Comparison of ENCODE assay signal across 1 cellular context in the genomic region with DNA sequence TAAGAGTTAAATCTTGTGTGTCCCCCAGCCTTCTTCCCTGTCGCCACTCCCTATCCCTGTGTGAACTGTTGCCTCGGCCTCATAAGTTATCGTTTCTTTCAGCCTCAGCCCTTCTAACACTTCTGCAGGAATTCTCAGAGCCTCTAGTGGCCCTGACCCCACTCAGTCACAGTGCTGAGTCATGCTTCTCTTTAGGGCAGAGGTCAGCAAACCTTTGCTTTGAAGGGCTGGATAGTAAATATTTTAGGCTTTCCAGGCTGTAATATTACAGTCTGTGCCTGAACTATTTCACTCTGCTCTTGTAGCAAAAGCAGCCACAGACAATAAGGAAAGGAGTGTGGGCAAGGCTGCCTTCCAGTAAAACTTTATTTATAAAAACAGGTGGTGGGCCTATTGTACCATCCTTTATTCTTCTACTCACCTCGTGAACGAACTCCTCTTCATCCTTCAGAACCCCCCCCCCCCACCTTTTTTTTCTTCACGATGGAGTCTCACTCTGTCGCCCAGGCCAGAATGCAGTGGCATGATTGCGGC.
A peak's percentile ranks its signal among the peaks of the same experiment; 100 is the strongest.
TF ChIP-seq lines count a peak whose summit lies in the region.

No MANE protein-coding gene starts in this region.

TF ChIP-seq in HepG2, 621 proteins besides CTCF, POLR2A, EP300 and RAD21 (continued from another document and continues in another):
- TF ChIP-seq, protein P1, sequence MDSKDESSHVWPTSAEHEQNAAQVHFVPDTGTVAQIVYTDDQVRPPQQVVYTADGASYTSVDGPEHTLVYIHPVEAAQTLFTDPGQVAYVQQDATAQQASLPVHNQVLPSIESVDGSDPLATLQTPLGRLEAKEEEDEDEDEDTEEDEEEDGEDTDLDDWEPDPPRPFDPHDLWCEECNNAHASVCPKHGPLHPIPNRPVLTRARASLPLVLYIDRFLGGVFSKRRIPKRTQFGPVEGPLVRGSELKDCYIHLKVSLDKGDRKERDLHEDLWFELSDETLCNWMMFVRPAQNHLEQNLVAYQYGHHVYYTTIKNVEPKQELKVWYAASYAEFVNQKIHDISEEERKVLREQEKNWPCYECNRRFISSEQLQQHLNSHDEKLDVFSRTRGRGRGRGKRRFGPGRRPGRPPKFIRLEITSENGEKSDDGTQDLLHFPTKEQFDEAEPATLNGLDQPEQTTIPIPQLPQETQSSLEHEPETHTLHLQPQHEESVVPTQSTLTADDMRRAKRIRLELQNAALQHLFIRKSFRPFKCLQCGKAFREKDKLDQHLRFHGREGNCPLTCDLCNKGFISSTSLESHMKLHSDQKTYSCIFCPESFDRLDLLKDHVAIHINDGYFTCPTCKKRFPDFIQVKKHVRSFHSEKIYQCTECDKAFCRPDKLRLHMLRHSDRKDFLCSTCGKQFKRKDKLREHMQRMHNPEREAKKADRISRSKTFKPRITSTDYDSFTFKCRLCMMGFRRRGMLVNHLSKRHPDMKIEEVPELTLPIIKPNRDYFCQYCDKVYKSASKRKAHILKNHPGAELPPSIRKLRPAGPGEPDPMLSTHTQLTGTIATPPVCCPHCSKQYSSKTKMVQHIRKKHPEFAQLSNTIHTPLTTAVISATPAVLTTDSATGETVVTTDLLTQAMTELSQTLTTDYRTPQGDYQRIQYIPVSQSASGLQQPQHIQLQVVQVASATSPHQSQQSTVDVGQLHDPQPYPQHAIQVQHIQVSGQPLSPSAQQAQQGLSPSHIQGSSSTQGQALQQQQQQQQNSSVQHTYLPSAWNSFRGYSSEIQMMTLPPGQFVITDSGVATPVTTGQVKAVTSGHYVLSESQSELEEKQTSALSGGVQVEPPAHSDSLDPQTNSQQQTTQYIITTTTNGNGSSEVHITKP (CRISPR knock-in tag; IDR thresholded peaks at IDR 0.05; ENCODE audit: low read depth) = peak; percentile 60; the same call in 1 of the 2 replicates
- TF ChIP-seq NCOR1 (IDR thresholded peaks at IDR 0.05; ENCODE audit: borderline replicate concordance, low read length) (peak; percentile 44; the same call in 1 of the 2 replicates), MAF1 (CRISPR knock-in tag; IDR thresholded peaks at IDR 0.05; ENCODE audit: borderline replicate concordance) (no peak), NFIB (CRISPR knock-in tag; IDR thresholded peaks at IDR 0.05; ENCODE audit: borderline replicate concordance) (no peak), FLYWCH1 (CRISPR knock-in tag; IDR thresholded peaks at IDR 0.05) (no peak), STAG1 (CRISPR knock-in tag; IDR thresholded peaks at IDR 0.05) (no peak), NFE2L2 (IDR thresholded peaks at IDR 0.05; ENCODE audit: low read length) (peak; percentile 100), PHF8 (CRISPR knock-in tag; IDR thresholded peaks at IDR 0.05) (no peak), ZNF816 (CRISPR knock-in tag; IDR thresholded peaks at IDR 0.05; ENCODE audit: borderline replicate concordance) (no peak), ZNF17 (CRISPR knock-in tag; IDR thresholded peaks at IDR 0.05) (no peak), ONECUT2 (CRISPR knock-in tag; IDR thresholded peaks at IDR 0.05) (no peak), HHEX (CRISPR knock-in tag; IDR thresholded peaks at IDR 0.05) (peak; percentile 29; the same call in 1 of the 2 replicates), FOXM1 (CRISPR knock-in tag; IDR thresholded peaks at IDR 0.05) (no peak), ZSCAN9 (CRISPR knock-in tag; IDR thresholded peaks at IDR 0.05; ENCODE audit: borderline replicate concordance) (peak; percentile 57; the same call in 1 of the 2 replicates), RBM39 (IDR thresholded peaks at IDR 0.05; ENCODE audit: low read depth, low read length, poor library complexity, severe bottlenecking) (no peak), ELF4 (CRISPR knock-in tag; IDR thresholded peaks at IDR 0.05; ENCODE audit: borderline replicate concordance) (no peak), ZNF121 (CRISPR knock-in tag; IDR thresholded peaks at IDR 0.05) (peak; percentile 17; the same call in 1 of the 2 replicates), SYNCRIP (IDR thresholded peaks at IDR 0.05; ENCODE audit: insufficient read depth, low read depth, low read length) (no peak), REPIN1 (CRISPR knock-in tag; IDR thresholded peaks at IDR 0.05; ENCODE audit: borderline replicate concordance, low read depth) (peak; percentile 19; the same call in 1 of the 2 replicates), KDM5B (CRISPR knock-in tag; IDR thresholded peaks at IDR 0.05; ENCODE audit: borderline replicate concordance) (no peak), SMARCC2 (IDR thresholded peaks at IDR 0.05) (no peak), NCOA5 (CRISPR knock-in tag; IDR thresholded peaks at IDR 0.05) (no peak), ZNF292 (CRISPR knock-in tag; IDR thresholded peaks at IDR 0.05; ENCODE audit: borderline replicate concordance, low read depth) (0 out of 2 replicates have a peak, but pooled peaks have one; percentile 25)
- TF ChIP-seq, protein P2, sequence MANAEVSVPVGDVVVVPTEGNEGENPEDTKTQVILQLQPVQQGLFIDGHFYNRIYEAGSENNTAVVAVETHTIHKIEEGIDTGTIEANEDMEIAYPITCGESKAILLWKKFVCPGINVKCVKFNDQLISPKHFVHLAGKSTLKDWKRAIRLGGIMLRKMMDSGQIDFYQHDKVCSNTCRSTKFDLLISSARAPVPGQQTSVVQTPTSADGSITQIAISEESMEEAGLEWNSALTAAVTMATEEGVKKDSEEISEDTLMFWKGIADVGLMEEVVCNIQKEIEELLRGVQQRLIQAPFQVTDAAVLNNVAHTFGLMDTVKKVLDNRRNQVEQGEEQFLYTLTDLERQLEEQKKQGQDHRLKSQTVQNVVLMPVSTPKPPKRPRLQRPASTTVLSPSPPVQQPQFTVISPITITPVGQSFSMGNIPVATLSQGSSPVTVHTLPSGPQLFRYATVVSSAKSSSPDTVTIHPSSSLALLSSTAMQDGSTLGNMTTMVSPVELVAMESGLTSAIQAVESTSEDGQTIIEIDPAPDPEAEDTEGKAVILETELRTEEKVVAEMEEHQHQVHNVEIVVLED (CRISPR knock-in tag; IDR thresholded peaks at IDR 0.05; ENCODE audit: borderline replicate concordance) = peak; percentile 21; the same call in 1 of the 2 replicates
- TF ChIP-seq, protein P3, sequence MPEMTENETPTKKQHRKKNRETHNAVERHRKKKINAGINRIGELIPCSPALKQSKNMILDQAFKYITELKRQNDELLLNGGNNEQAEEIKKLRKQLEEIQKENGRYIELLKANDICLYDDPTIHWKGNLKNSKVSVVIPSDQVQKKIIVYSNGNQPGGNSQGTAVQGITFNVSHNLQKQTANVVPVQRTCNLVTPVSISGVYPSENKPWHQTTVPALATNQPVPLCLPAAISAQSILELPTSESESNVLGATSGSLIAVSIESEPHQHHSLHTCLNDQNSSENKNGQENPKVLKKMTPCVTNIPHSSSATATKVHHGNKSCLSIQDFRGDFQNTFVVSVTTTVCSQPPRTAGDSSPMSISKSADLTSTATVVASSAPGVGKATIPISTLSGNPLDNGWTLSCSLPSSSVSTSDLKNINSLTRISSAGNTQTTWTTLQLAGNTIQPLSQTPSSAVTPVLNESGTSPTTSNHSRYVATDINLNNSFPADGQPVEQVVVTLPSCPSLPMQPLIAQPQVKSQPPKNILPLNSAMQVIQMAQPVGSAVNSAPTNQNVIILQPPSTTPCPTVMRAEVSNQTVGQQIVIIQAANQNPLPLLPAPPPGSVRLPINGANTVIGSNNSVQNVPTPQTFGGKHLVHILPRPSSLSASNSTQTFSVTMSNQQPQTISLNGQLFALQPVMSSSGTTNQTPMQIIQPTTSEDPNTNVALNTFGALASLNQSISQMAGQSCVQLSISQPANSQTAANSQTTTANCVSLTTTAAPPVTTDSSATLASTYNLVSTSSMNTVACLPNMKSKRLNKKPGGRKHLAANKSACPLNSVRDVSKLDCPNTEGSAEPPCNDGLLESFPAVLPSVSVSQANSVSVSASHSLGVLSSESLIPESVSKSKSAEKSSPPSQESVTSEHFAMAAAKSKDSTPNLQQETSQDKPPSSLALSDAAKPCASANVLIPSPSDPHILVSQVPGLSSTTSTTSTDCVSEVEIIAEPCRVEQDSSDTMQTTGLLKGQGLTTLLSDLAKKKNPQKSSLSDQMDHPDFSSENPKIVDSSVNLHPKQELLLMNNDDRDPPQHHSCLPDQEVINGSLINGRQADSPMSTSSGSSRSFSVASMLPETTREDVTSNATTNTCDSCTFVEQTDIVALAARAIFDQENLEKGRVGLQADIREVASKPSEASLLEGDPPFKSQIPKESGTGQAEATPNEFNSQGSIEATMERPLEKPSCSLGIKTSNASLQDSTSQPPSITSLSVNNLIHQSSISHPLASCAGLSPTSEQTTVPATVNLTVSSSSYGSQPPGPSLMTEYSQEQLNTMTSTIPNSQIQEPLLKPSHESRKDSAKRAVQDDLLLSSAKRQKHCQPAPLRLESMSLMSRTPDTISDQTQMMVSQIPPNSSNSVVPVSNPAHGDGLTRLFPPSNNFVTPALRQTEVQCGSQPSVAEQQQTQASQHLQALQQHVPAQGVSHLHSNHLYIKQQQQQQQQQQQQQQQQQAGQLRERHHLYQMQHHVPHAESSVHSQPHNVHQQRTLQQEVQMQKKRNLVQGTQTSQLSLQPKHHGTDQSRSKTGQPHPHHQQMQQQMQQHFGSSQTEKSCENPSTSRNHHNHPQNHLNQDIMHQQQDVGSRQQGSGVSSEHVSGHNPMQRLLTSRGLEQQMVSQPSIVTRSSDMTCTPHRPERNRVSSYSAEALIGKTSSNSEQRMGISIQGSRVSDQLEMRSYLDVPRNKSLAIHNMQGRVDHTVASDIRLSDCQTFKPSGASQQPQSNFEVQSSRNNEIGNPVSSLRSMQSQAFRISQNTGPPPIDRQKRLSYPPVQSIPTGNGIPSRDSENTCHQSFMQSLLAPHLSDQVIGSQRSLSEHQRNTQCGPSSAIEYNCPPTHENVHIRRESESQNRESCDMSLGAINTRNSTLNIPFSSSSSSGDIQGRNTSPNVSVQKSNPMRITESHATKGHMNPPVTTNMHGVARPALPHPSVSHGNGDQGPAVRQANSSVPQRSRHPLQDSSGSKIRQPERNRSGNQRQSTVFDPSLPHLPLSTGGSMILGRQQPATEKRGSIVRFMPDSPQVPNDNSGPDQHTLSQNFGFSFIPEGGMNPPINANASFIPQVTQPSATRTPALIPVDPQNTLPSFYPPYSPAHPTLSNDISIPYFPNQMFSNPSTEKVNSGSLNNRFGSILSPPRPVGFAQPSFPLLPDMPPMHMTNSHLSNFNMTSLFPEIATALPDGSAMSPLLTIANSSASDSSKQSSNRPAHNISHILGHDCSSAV (CRISPR knock-in tag; IDR thresholded peaks at IDR 0.05; ENCODE audit: borderline replicate concordance) = no peak
- TF ChIP-seq, protein P4, sequence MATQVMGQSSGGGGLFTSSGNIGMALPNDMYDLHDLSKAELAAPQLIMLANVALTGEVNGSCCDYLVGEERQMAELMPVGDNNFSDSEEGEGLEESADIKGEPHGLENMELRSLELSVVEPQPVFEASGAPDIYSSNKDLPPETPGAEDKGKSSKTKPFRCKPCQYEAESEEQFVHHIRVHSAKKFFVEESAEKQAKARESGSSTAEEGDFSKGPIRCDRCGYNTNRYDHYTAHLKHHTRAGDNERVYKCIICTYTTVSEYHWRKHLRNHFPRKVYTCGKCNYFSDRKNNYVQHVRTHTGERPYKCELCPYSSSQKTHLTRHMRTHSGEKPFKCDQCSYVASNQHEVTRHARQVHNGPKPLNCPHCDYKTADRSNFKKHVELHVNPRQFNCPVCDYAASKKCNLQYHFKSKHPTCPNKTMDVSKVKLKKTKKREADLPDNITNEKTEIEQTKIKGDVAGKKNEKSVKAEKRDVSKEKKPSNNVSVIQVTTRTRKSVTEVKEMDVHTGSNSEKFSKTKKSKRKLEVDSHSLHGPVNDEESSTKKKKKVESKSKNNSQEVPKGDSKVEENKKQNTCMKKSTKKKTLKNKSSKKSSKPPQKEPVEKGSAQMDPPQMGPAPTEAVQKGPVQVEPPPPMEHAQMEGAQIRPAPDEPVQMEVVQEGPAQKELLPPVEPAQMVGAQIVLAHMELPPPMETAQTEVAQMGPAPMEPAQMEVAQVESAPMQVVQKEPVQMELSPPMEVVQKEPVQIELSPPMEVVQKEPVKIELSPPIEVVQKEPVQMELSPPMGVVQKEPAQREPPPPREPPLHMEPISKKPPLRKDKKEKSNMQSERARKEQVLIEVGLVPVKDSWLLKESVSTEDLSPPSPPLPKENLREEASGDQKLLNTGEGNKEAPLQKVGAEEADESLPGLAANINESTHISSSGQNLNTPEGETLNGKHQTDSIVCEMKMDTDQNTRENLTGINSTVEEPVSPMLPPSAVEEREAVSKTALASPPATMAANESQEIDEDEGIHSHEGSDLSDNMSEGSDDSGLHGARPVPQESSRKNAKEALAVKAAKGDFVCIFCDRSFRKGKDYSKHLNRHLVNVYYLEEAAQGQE (IDR thresholded peaks at IDR 0.05; ENCODE audit: borderline replicate concordance in 1 of 2, low read depth in 1 of 2, low read length in 2 of 2) = no peak
- TF ChIP-seq, protein P5, sequence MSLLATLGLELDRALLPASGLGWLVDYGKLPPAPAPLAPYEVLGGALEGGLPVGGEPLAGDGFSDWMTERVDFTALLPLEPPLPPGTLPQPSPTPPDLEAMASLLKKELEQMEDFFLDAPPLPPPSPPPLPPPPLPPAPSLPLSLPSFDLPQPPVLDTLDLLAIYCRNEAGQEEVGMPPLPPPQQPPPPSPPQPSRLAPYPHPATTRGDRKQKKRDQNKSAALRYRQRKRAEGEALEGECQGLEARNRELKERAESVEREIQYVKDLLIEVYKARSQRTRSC (CRISPR knock-in tag; IDR thresholded peaks at IDR 0.05; ENCODE audit: low read depth) = no peak
- TF ChIP-seq, protein P6, sequence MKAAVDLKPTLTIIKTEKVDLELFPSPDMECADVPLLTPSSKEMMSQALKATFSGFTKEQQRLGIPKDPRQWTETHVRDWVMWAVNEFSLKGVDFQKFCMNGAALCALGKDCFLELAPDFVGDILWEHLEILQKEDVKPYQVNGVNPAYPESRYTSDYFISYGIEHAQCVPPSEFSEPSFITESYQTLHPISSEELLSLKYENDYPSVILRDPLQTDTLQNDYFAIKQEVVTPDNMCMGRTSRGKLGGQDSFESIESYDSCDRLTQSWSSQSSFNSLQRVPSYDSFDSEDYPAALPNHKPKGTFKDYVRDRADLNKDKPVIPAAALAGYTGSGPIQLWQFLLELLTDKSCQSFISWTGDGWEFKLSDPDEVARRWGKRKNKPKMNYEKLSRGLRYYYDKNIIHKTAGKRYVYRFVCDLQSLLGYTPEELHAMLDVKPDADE (CRISPR knock-in tag; IDR thresholded peaks at IDR 0.05) = no peak
- TF ChIP-seq, protein P7, sequence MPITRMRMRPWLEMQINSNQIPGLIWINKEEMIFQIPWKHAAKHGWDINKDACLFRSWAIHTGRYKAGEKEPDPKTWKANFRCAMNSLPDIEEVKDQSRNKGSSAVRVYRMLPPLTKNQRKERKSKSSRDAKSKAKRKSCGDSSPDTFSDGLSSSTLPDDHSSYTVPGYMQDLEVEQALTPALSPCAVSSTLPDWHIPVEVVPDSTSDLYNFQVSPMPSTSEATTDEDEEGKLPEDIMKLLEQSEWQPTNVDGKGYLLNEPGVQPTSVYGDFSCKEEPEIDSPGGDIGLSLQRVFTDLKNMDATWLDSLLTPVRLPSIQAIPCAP (CRISPR knock-in tag; IDR thresholded peaks at IDR 0.05; ENCODE audit: low read depth) = no peak
- TF ChIP-seq, protein P8, sequence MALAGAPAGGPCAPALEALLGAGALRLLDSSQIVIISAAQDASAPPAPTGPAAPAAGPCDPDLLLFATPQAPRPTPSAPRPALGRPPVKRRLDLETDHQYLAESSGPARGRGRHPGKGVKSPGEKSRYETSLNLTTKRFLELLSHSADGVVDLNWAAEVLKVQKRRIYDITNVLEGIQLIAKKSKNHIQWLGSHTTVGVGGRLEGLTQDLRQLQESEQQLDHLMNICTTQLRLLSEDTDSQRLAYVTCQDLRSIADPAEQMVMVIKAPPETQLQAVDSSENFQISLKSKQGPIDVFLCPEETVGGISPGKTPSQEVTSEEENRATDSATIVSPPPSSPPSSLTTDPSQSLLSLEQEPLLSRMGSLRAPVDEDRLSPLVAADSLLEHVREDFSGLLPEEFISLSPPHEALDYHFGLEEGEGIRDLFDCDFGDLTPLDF (CRISPR knock-in tag; IDR thresholded peaks at IDR 0.05) = no peak
